Comparison of ENCODE assay signal across 9 cellular contexts in genomic region chr6:26520088-26520839, GRCh38. TPM values are rescaled to one million over a fixed set of nuclear protein-coding genes. Genes with fewer than 3 reads are reported as not detected.
DNase-seq lines count a peak whose midpoint lies in the region; ATAC-seq lines count a peak whose summit lies in the region.
"Had no signal": no experiment of that assay in that cellular context is flagged by ENCODE, and none has a peak within 500 bp of the region (broad histone marks: within the 10 kb centered on the region; RNA-seq: fewer than 3 reads in every experiment).

No MANE protein-coding gene starts in this region.

- H3K9me3 ChIP-seq in right cardiac atrium (ENCODE audit: control insufficient read depth, low read length) = no peaks in the 10 kb centered on the region

- peak; percentile 78 for DNase-seq in activated CD8-positive, alpha-beta memory T cell treated with anti-CD3 and anti-CD28 coated beads for 24 hours
- DNase-seq in activated CD8-positive, alpha-beta memory T cell treated with anti-CD3 and anti-CD28 coated beads, Interleukin-2, amount 50 U/mL, for 4 hours = no peak
- peak; percentile 45 for DNase-seq in NCI-H1694 treated with DMSO at 0.1 percent for 48 hours (lab: John Stamatoyannopoulos, UW)
- peak in 2 of 3 donors; percentile 68 to 82 for DNase-seq in right cardiac atrium
- DNase-seq in retina = peak; percentile 90
- no peak for DNase-seq in LoVo (ENCODE audit: low spot score)

- H3K9me3 Mint-ChIP-seq in activated T-helper 17 cell treated with anti-CD3 and anti-CD28 coated beads, Interleukin-2, amount 50 U/mL, for 72 hours = no peaks in the 10 kb centered on the region

- peak overlapping the region; percentile 90 for H3K27ac ChIP-seq in right cardiac atrium (ENCODE audit: low read length)

- peak; percentile 27 for ATAC-seq in HG02938 (IDR thresholded peaks at IDR 0.05; ENCODE audit: unreplicated experiment)
- peak; percentile 20 for ATAC-seq in activated T-helper 17 cell treated with anti-CD3 and anti-CD28 coated beads, Interleukin-2, amount 50 U/mL, for 72 hours (replicated peaks)
- ATAC-seq in right cardiac atrium = peak; percentile 46 to 47

- H3K36me3 Mint-ChIP-seq in activated T-helper 17 cell treated with anti-CD3 and anti-CD28 coated beads, Interleukin-2, amount 50 U/mL, for 72 hours (ENCODE audit: low read depth) = peaks cover 24% of the 10 kb centered on the region

- peak overlapping the region; percentile 95 for H3K4me3 Mint-ChIP-seq in activated T-helper 17 cell treated with anti-CD3 and anti-CD28 coated beads, Interleukin-2, amount 50 U/mL, for 72 hours

- H3K27me3 Mint-ChIP-seq in activated T-helper 17 cell treated with anti-CD3 and anti-CD28 coated beads, Interleukin-2, amount 50 U/mL, for 72 hours = no peaks in the 10 kb centered on the region

- H3K4me1 Mint-ChIP-seq in activated T-helper 17 cell treated with anti-CD3 and anti-CD28 coated beads, Interleukin-2, amount 50 U/mL, for 72 hours = peaks cover 24% of the 10 kb centered on the region

- H3K27ac Mint-ChIP-seq in activated T-helper 17 cell treated with anti-CD3 and anti-CD28 coated beads, Interleukin-2, amount 50 U/mL, for 72 hours = peak overlapping the region; percentile 100

- H3K27me3 ChIP-seq in right cardiac atrium (ENCODE audit: control insufficient read depth, insufficient read depth) = no peaks in the 10 kb centered on the region

- H3K4me1 ChIP-seq in right cardiac atrium (ENCODE audit: control insufficient read depth, insufficient read depth, low read length) = no peaks in the 10 kb centered on the region

- 24% methylated on average over 22 of the region's 22 CpGs for WGBS in right cardiac atrium

- intact Hi-C loops in right cardiac atrium (cut with DNase I) = no loop called here

- H3K4me3 ChIP-seq in right cardiac atrium (ENCODE audit: low read length) = peak overlapping the region; percentile 97

RNA-seq across cellular contexts. Expression of gene HMGN4, which starts 17.9 kb away (rescaled TPM):
- total RNA-seq in activated T-helper 17 cell treated with anti-CD3 and anti-CD28 coated beads, Interleukin-2, amount 50 U/mL, for 72 hours = 10 to 100 TPM; 84.3 to 90.3 TPM
- total RNA-seq in right cardiac atrium = 10 to 100 TPM; 34.6 to 42.9 (median 35.9) TPM
- polyA plus RNA-seq in right cardiac atrium = 20.1 TPM

RNA-seq across cellular contexts. Expression of gene BTN1A1, which starts 20.2 kb away (rescaled TPM):
- total RNA-seq in activated T-helper 17 cell treated with anti-CD3 and anti-CD28 coated beads, Interleukin-2, amount 50 U/mL, for 72 hours = under 1 TPM in 1 of 2 donors, not detected in 1; 0.21 TPM
- not detected for total RNA-seq in right cardiac atrium
- not detected for polyA plus RNA-seq in right cardiac atrium
- total RNA-seq: lower leg skin had no signal

Comparison
In these comparisons a context has a peak if more than half of its experiments do, and no peak if none do; other contexts are left out.
1. DNase-seq: peak in activated CD8-positive, alpha-beta memory T cell treated with anti-CD3 and anti-CD28 coated beads for 24 hours (single experiment), NCI-H1694 treated with DMSO at 0.1 percent for 48 hours (single experiment), right cardiac atrium (2 of 3) and retina (single experiment); none in activated CD8-positive, alpha-beta memory T cell treated with anti-CD3 and anti-CD28 coated beads, Interleukin-2, amount 50 U/mL, for 4 hours (single experiment) and LoVo (single experiment).
2. Peak in every context shown above with its lines, with median percentiles within 50 percentile points of each other: ATAC-seq.